ENCODE assay signal across 1 cellular context in the genomic region with DNA sequence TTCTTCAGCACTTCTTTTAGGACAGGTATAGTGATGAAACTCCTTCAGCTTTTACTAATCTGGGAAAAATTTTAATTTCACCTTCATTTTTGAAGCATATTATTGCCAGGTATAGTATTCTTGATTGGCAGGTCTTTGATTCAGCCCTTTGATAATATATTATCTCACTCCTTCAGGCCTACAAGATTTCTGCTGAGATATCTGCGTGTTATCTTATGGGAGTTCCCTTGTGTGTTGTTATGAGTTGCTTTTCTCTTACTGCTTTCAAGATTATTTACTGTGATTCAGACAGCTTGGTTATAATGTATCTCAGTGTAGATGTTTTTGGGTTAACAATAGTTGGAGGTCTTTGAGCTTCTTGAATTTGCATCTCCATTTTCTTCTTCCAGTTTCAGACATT.
TF ChIP-seq lines count a peak whose summit lies in the region.

No MANE protein-coding gene starts in this region.

TF ChIP-seq in HEK293, 187 proteins besides CTCF, POLR2A, EP300 and RAD21 (continued from another document):
- TF ChIP-seq, protein P1, sequence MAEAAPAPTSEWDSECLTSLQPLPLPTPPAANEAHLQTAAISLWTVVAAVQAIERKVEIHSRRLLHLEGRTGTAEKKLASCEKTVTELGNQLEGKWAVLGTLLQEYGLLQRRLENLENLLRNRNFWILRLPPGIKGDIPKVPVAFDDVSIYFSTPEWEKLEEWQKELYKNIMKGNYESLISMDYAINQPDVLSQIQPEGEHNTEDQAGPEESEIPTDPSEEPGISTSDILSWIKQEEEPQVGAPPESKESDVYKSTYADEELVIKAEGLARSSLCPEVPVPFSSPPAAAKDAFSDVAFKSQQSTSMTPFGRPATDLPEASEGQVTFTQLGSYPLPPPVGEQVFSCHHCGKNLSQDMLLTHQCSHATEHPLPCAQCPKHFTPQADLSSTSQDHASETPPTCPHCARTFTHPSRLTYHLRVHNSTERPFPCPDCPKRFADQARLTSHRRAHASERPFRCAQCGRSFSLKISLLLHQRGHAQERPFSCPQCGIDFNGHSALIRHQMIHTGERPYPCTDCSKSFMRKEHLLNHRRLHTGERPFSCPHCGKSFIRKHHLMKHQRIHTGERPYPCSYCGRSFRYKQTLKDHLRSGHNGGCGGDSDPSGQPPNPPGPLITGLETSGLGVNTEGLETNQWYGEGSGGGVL (tag by site-specific recombination; IDR thresholded peaks at IDR 0.05), result no peak
- TF ChIP-seq ZNF311 (tag by site-specific recombination; IDR thresholded peaks at IDR 0.05; ENCODE audit: borderline replicate concordance) (no peak), ZNF660 (tag by site-specific recombination; IDR thresholded peaks at IDR 0.05) (no peak), ZBTB20 (tag by site-specific recombination; IDR thresholded peaks at IDR 0.05) (no peak), SETDB1 (IDR thresholded peaks at IDR 0.05; ENCODE audit: insufficient read length, low read length) (peak; percentile 24)
